8 cellular contexts compared by ENCODE assay signal in genomic region chr9:136643596-136644342, GRCh38. TPM values are rescaled to one million over a fixed set of nuclear protein-coding genes. Genes with fewer than 3 reads are reported as not detected.
DNase-seq lines count a peak whose midpoint lies in the region; ATAC-seq, FAIRE-seq and TF ChIP-seq lines count a peak whose summit lies in the region.
"Had no signal": no experiment of that assay in that cellular context is flagged by ENCODE, and none has a peak within 500 bp of the region (broad histone marks: within the 10 kb centered on the region; RNA-seq: fewer than 3 reads in every experiment).

No MANE protein-coding gene starts in this region.

- TF ChIP-seq CTCF in H1 (IDR thresholded peaks at IDR 0.05; ENCODE audit: control extremely low read depth in 1 of 3, insufficient read depth in 1 of 3, low read depth in 1 of 3, low read length in 3 of 3) (no peak), lung (IDR thresholded peaks at IDR 0.05; ENCODE audit: control extremely low read depth, extremely low read depth) (no peak), upper lobe of right lung (IDR thresholded peaks at IDR 0.05) (no peak), prostate gland (IDR thresholded peaks at IDR 0.05) (no peak), D721Med (IDR thresholded peaks at IDR 0.05; ENCODE audit: insufficient read depth, missing control alignments) (no peak)

- no peak overlapping the region for H3K4ac ChIP-seq in H1 (replicated peaks; ENCODE audit: insufficient read length, low read depth, low read length)

- no peak overlapping the region for H3K14ac ChIP-seq in H1 (ENCODE audit: insufficient read length)

- ATAC-seq in lung (ENCODE audit: insufficient read depth, low FRiP score) (no peak), upper lobe of right lung (no peak), GM18868 (IDR thresholded peaks at IDR 0.05; ENCODE audit: unreplicated experiment) (no peak)

- no peaks in the 10 kb centered on the region for H3K23me2 ChIP-seq in H1 (ENCODE audit: low read depth, low read length)

- peak overlapping the region; percentile 46; the same call in 1 of the 2 replicates for H2BK15ac ChIP-seq in H1 (ENCODE audit: low read length)

- no peaks in the 10 kb centered on the region for H3K36me3 ChIP-seq in MG63
- no peaks in the 10 kb centered on the region for H3K36me3 ChIP-seq in H1 (ENCODE audit: control insufficient read depth in 2 of 4, insufficient read depth in 4 of 4, low read length in 3 of 4)
- H3K36me3 ChIP-seq in lung (ENCODE audit: control insufficient read depth in 2 of 2, insufficient read depth in 2 of 2, low read length in 2 of 2): no peaks in the 10 kb centered on the region
- no peaks in the 10 kb centered on the region for H3K36me3 ChIP-seq in upper lobe of right lung
- no peaks in the 10 kb centered on the region for H3K36me3 ChIP-seq in prostate gland

- TF ChIP-seq EP300 in H1 (IDR thresholded peaks at IDR 0.05; ENCODE audit: borderline replicate concordance in 1 of 2, low read depth in 2 of 2, low read length in 2 of 2): no peak

- H4K8ac ChIP-seq in H1 (ENCODE audit: extremely low read depth, insufficient read depth, low read length): no peak overlapping the region

- no peak for FAIRE-seq in H1 (lab: Jason Lieb, UNC)
- FAIRE-seq in D721Med (lab: Jason Lieb, UNC): no peak
- FAIRE-seq: TTC549 had no signal

- H2AFZ ChIP-seq in H1 (ENCODE audit: low read length): no peak overlapping the region

- H2BK120ac ChIP-seq in H1 (replicated peaks; ENCODE audit: low read depth, low read length): no peak overlapping the region

- POLR2A ChIA-PET in H1 (lab: Charles Lee; ENCODE audit: partially characterized antibody): interaction anchor here (0.8 to 1.0 kb wide), 2 partner anchors 84 to 165 kb away, joined by 3 to 4 read pairs; no protein-coding TSS in a partner anchor

- H3K4me3 ChIP-seq in MG63 (peak overlapping the region; percentile 9; the same call in 1 of the 2 replicates), H1 (ENCODE audit: extremely low read depth in 1 of 4, insufficient read depth in 2 of 4, low read depth in 3 of 4, low read length in 4 of 4) (peak overlapping the region in 3 of 4 experiments; percentile 3 to 45 (median 10); a peak in 3 of 8 replicates), lung (peak overlapping the region; percentile 34), upper lobe of right lung (peak overlapping the region; percentile 51), prostate gland (peak overlapping the region in 1 of 2 donors; percentile 6)

- DNase-seq in MG63 (no peak), H1 (ENCODE audit: low read depth in 1 of 2, low spot score in 2 of 2) (peak in 1 of 2 experiments; percentile 43), lung (ENCODE audit: low spot score) (no peak), upper lobe of right lung (peak; percentile 63), prostate gland (ENCODE audit: low spot score) (no peak), D721Med (ENCODE audit: insufficient read length, low spot score) (no peak)

- H4K91ac ChIP-seq in H1 (replicated peaks; ENCODE audit: insufficient read length, low read length): peak overlapping the region; percentile 39

- H3K56ac ChIP-seq in H1 (replicated peaks; ENCODE audit: insufficient read length, low read depth, low read length): no peak overlapping the region

- H3K4me2 ChIP-seq in H1 (ENCODE audit: insufficient read depth in 1 of 2, low read depth in 2 of 2, low read length in 2 of 2): peak overlapping the region in 1 of 2 experiments; percentile 66; a peak in 3 of 4 replicates

- H2AK5ac ChIP-seq in H1 (ENCODE audit: low read depth, low read length): no peak overlapping the region

- H2BK20ac ChIP-seq in H1 (ENCODE audit: low read length): no peak overlapping the region

- H3K4me1 ChIP-seq in H1 (replicated peaks in 1 of 4; ENCODE audit: control insufficient read depth in 3 of 4, insufficient read depth in 4 of 4, low read length in 3 of 4) (peaks cover 0 to 10% (median 3%) of the 10 kb centered on the region in 4 experiments; a peak in 4 of 7 replicates), lung (ENCODE audit: control insufficient read depth in 2 of 2, insufficient read depth in 2 of 2, low read length in 2 of 2) (peaks cover 0 to 4% of the 10 kb centered on the region in 2 donors), upper lobe of right lung (peaks cover 28% of the 10 kb centered on the region), prostate gland (replicated peaks) (no peaks in the 10 kb centered on the region)

- no peaks in the 10 kb centered on the region for H4K20me1 ChIP-seq in H1 (replicated peaks in 1 of 2; ENCODE audit: control insufficient read depth in 1 of 2, insufficient read depth in 2 of 2, low read length in 2 of 2)

- no peak overlapping the region for H3K9ac ChIP-seq in H1 (replicated peaks in 1 of 4; ENCODE audit: extremely low read depth in 1 of 4, low read depth in 3 of 4, low read length in 3 of 4)

- no peak overlapping the region for H3K18ac ChIP-seq in H1 (ENCODE audit: extremely low read depth, low read length)

- no peak for TF ChIP-seq RAD21 in H1 (IDR thresholded peaks at IDR 0.05 in 1 of 2, conservative IDR thresholded peaks at IDR 0.05 in 1 of 2; ENCODE audit: low read depth in 2 of 2, low read length in 2 of 2)

- TF ChIP-seq POLR2A in H1 (IDR thresholded peaks at IDR 0.05; ENCODE audit: control extremely low read depth in 1 of 2, low read depth in 2 of 2, low read length in 2 of 2) (no peak), prostate gland (IDR thresholded peaks at IDR 0.05) (no peak)

- CTCF ChIA-PET in H1 (lab: Charles Lee; ENCODE audit: partially characterized antibody): interaction anchor here (0.6 to 16.1 kb wide), 28 partner anchors 9 to 241 kb away, joined by 3 to 237 read pairs (median 4); partner anchors contain the start of gene EGFL7

- H3K9me3 ChIP-seq in MG63 (no peaks in the 10 kb centered on the region), H1 (ENCODE audit: insufficient read depth in 2 of 2, low read depth in 1 of 2, low read length in 1 of 2) (no peaks in the 10 kb centered on the region), lung (ENCODE audit: control insufficient read depth in 2 of 2, insufficient read depth in 1 of 2, low read length in 1 of 2) (no peaks in the 10 kb centered on the region), upper lobe of right lung (no peaks in the 10 kb centered on the region), prostate gland (no peaks in the 10 kb centered on the region)

- H3K79me1 ChIP-seq in H1 (ENCODE audit: low read depth, low read length): no peaks in the 10 kb centered on the region

- H3K27ac ChIP-seq in H1 (ENCODE audit: low read depth, low read length) (no peak overlapping the region), lung (ENCODE audit: low read depth in 1 of 2, low read length in 1 of 2) (peak overlapping the region; percentile 49 to 91), upper lobe of right lung (peak overlapping the region; percentile 83), prostate gland (no peak overlapping the region)

- no peak overlapping the region for H2BK5ac ChIP-seq in H1 (ENCODE audit: low read depth, low read length)

- H3K79me2 ChIP-seq in H1 (ENCODE audit: control insufficient read depth in 1 of 2, insufficient read depth in 2 of 2, low read length in 2 of 2): no peaks in the 10 kb centered on the region

- WGBS in H1 (ENCODE audit: extremely low coverage in 1 of 2, insufficient coverage in 1 of 2, insufficient read length in 1 of 2, insufficient replicate concordance in 2 of 2, low coverage in 1 of 2, low lambda C conversion rate in 2 of 2, missing lambda C conversion rate in 1 of 2), 2 experiments: 77% methylated on average over 30 of the region's 31 CpGs; no CpG with 5 or more reads in 1 of the 2 experiments
- 36 to 40% methylated on average over 31 of the region's 31 CpGs for WGBS in lung, 2 donors
- 59% methylated on average over 31 of the region's 31 CpGs for WGBS in prostate gland

- no peak overlapping the region for H4K5ac ChIP-seq in H1 (ENCODE audit: insufficient read length, low read depth, low read length)

- H2BK12ac ChIP-seq in H1 (ENCODE audit: low read depth, low read length): no peak overlapping the region

- H3K23ac ChIP-seq in H1 (ENCODE audit: insufficient read length): no peak overlapping the region

- intact Hi-C loops in upper lobe of right lung (cut with DNase I) (no loop called here), prostate gland (cut with DNase I) (no loop called here)

- H3K27me3 ChIP-seq in MG63 (no peaks in the 10 kb centered on the region), H1 (replicated peaks in 1 of 4; ENCODE audit: control insufficient read depth in 3 of 4, extremely low read depth in 1 of 4, insufficient read depth in 3 of 4, low read length in 3 of 4) (peaks cover 0 to 6% (median 0%) of the 10 kb centered on the region in 4 experiments; a peak in 1 of 7 replicates), lung (ENCODE audit: control insufficient read depth, insufficient read depth) (no peaks in the 10 kb centered on the region), upper lobe of right lung (peaks cover 17% of the 10 kb centered on the region), prostate gland (replicated peaks; ENCODE audit: insufficient read depth) (no peaks in the 10 kb centered on the region)

RNA-seq across cellular contexts. Expression of gene EGFL7, which starts 18.9 kb away (rescaled TPM):
- 24.5 and 25.9 TPM in 2 replicates for total RNA-seq in MG63 (2014; rRNA removed; shearing (Covaris generic); ENCODE audit: low replicate concordance)
- 37.8 and 39.8 TPM in 2 replicates for total RNA-seq in H1 (2021; fragmentation: NEBNext Ultra II Directional; extraction: Animal tissue kit (Norgen Biotek cat#: 25700))
- 53.4 and 82.5 TPM in 2 replicates for polyA plus RNA-seq in H1 (2011; rRNA removed)
- polyA plus RNA-seq in H1 (2011; cell fraction: cytosol; rRNA removed): 63.0 TPM
- 82.5 TPM for polyA plus RNA-seq in H1 (2011; cell fraction: nucleus; rRNA removed)
- 17.3 to 46.4 TPM (median 40.7 TPM) in 4 replicates for polyA plus RNA-seq in H1 (2012, experiment 1 of 2)
- polyA plus RNA-seq in H1 (2012, experiment 2 of 2): 43.2 TPM
- polyA plus RNA-seq in H1 (2013, experiment 1 of 2): 66.8 TPM
- polyA plus RNA-seq in H1 (2013, experiment 2 of 2): 68.8 TPM
- 7.2 and 9.3 TPM in 2 replicates for polyA minus RNA-seq in H1 (2011; rRNA and poly(A)+ RNA removed)
- 30.7 TPM for polyA minus RNA-seq in H1 (2011; cell fraction: cytosol; rRNA and poly(A)+ RNA removed)
- polyA minus RNA-seq in H1 (2011; cell fraction: nucleus; rRNA and poly(A)+ RNA removed): 12.8 TPM
- 100 to 1,000 TPM; 128 to 177 TPM for total RNA-seq in lung
- 100 to 1,000 TPM; 275 to 379 TPM for polyA plus RNA-seq in lung
- total RNA-seq in upper lobe of right lung: 302 TPM
- total RNA-seq in prostate gland: 100 to 1,000 TPM in 1 of 2 donors, 10 to 100 TPM in 1; 49.3 to 118 TPM

RNA-seq across cellular contexts. Expression of gene AGPAT2, which starts 43.5 kb away (rescaled TPM):
- total RNA-seq in MG63 (2014; rRNA removed; shearing (Covaris generic); ENCODE audit: low replicate concordance): 58.8 and 116 TPM in 2 replicates
- 30.5 and 31.6 TPM in 2 replicates for total RNA-seq in H1 (2021; fragmentation: NEBNext Ultra II Directional; extraction: Animal tissue kit (Norgen Biotek cat#: 25700))
- polyA plus RNA-seq in H1 (2011; rRNA removed) (37.6 and 52.1 TPM in 2 replicates), lung (100 to 1,000 TPM; 169 to 277 TPM)
- polyA plus RNA-seq in H1 (2011; cell fraction: cytosol; rRNA removed): 36.0 TPM
- 44.9 TPM for polyA plus RNA-seq in H1 (2011; cell fraction: nucleus; rRNA removed)
- 16.4 to 27.5 TPM (median 25.2 TPM) in 4 replicates for polyA plus RNA-seq in H1 (2012, experiment 1 of 2)
- 26.0 TPM for polyA plus RNA-seq in H1 (2012, experiment 2 of 2)
- 32.4 TPM for polyA plus RNA-seq in H1 (2013, experiment 1 of 2)
- polyA plus RNA-seq in H1 (2013, experiment 2 of 2): 37.1 TPM
- 9.3 and 15.5 TPM in 2 replicates for polyA minus RNA-seq in H1 (2011; rRNA and poly(A)+ RNA removed)
- 19.5 TPM for polyA minus RNA-seq in H1 (2011; cell fraction: cytosol; rRNA and poly(A)+ RNA removed)
- polyA minus RNA-seq in H1 (2011; cell fraction: nucleus; rRNA and poly(A)+ RNA removed): 12.9 TPM
- total RNA-seq in lung (100 to 1,000 TPM in 1 of 2 donors, 10 to 100 TPM in 1; 81.7 to 184 TPM), upper lobe of right lung (117 TPM), prostate gland (10 to 100 TPM; 44.9 to 50.0 TPM)

Comparison
In these comparisons a context has a peak if more than half of its experiments do, and no peak if none do; other contexts are left out.
1. H3K27ac ChIP-seq: peak in lung (2 of 2) and upper lobe of right lung (single experiment); none in H1 (single experiment) and prostate gland (0 of 2).